In the genomic region with DNA sequence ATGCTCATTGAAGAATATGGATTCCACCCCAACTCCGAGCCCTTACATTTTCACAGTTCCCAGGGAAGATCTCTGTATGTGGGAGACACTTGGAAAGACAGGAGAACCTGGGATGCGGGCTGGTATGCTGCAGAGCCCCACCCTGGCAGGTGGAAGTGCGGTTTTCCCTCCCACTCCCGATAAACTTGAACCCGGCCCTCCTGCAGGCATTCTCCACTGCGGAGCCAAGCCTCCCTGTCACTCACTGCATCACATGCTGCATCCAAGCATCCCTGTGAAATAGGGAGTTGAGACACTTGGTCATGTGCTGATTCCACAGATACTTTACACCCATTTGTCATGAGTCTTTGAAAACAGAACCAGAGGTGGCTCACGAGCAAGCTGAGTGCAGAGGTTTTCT, we compare ENCODE assay signal across 33 cellular contexts.
"Had no signal": no experiment of that assay in that cellular context is flagged by ENCODE, and none has a peak within 500 bp of the region (broad histone marks: within the 10 kb centered on the region; RNA-seq: fewer than 3 reads in every experiment).

No MANE protein-coding gene starts in this region.

- H3K9me3 ChIP-seq: left lung, lower lobe of right lung, neutrophil, ovary, prostate gland, stomach, testis, thyroid gland, transverse colon, upper lobe of left lung, vagina had no signal

- H2AFZ ChIP-seq: neural progenitor cell had no signal

- H3K4me1 ChIP-seq: left lung, lower lobe of right lung, prostate gland, testis, thyroid gland, transverse colon, upper lobe of left lung, vagina had no signal

- H3K4me2 ChIP-seq: neural progenitor cell had no signal

- ATAC-seq: left colon; left lung; lower lobe of right lung; natural killer cell; right cardiac atrium; sciatic nerve; stimulated activated naive B cell treated with anti-CD40 and anti-IgM and Interleukin-4, amounts not matched to agents 10 μg/mL and 1 μg/mL and 100 μg/mL, for 72 hours; stimulated activated naive CD8-positive, alpha-beta T cell treated with anti-CD3 and anti-CD28 coated beads, Interleukin-15, Interleukin-2, amounts not matched to agents 100 U/mL and 50 U/mL, for 24 hours had no signal

- DNase-seq: hypothalamus; immature natural killer cell; kidney; left lung; lower lobe of right lung; mammary epithelial cell; mesenchymal stem cell; naive B cell; natural killer cell; nephron progenitor cell; occipital lobe; ovary; retina; right cardiac atrium; stimulated activated CD4-positive, alpha-beta T cell treated with anti-CD3 and anti-CD28 coated beads, Interleukin-12 subunit alpha, Interleukin-12 subunit beta, amount 100 ng/mL, for 4 hours; stimulated activated CD4-positive, alpha-beta T cell treated with anti-CD3 and anti-CD28 coated beads, Interleukin-15, amount 100 ng/mL, for 24 hours; stimulated activated CD4-positive, alpha-beta T cell treated with anti-CD3 and anti-CD28 coated beads, Interleukin-2, amount 100 ng/mL, for 24 hours; stimulated activated CD4-positive, alpha-beta T cell treated with anti-CD3 and anti-CD28 coated beads, Interleukin-4, amount 100 ng/mL, for 1 hour; stimulated activated naive B cell treated with anti-CD40 and anti-IgM and Interleukin-4, amounts not matched to agents 10 μg/mL and 1 μg/mL and 100 μg/mL, for 72 hours; stimulated activated naive CD8-positive, alpha-beta T cell treated with anti-CD3 and anti-CD28 coated beads, Interleukin-15, Interleukin-2, amounts not matched to agents 100 U/mL and 50 U/mL, for 24 hours; stomach; testis; thyroid gland; transverse colon had no signal

- H3K4me3 ChIP-seq: left lung, lower lobe of right lung, neural progenitor cell, ovary, prostate gland, skin epidermis, stomach, testis, thyroid gland, transverse colon, upper lobe of left lung, vagina had no signal

- H3K36me3 ChIP-seq: neural progenitor cell, ovary, prostate gland had no signal

- FAIRE-seq: islet of Langerhans, kidney had no signal

- H3K9ac ChIP-seq: neural progenitor cell had no signal

- H3K27me3 ChIP-seq: left lung, neural progenitor cell, neutrophil, ovary, stomach, testis, thyroid gland, transverse colon, upper lobe of left lung, vagina had no signal

- H3K27ac ChIP-seq: left lung, lower lobe of right lung, neural progenitor cell, neutrophil, ovary, prostate gland, skin epidermis, stomach, testis, thyroid gland, transverse colon, upper lobe of left lung, vagina had no signal
